8 cellular contexts compared by ENCODE assay signal in the genomic region with DNA sequence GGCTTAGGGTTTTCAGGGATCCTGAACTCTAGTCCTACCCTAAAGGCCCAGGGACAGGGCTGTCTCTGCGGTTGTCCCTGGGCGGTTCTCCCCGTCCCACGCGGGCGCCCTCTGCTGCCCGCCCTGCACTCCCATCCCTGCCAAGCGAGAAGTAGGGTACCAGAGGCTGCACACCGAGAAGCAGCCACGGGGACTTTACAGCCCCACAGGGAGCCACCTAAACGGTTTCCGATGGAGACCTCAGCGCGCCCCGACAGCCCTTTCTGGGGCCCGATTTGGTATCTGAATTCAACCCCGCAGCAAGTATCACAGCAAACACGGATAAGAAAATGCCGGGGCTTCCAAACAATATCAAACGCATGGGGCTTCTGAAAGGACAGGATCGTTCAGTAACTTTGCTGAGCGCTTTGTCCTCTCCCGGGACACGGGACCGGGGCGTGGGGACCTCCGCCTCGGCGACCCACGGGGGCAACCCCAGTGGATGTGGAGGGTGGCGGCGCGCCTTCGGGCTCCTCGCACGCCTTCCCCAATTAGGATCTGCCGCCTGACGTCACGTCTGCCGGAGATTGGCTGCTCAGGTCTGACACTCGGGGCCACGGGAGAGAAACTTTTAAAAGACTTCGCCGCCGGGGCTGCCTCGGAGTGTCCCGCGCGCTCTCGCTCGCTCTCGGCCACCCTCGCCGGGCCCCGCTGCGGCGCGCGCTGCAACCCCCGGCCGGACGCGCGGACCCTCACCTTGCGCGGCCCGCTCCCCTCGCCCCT. TPM values are rescaled to one million over a fixed set of nuclear protein-coding genes. Genes with fewer than 3 reads are reported as not detected.
DNase-seq lines count a peak whose midpoint lies in the region; ATAC-seq and TF ChIP-seq lines count a peak whose summit lies in the region.

Gene LTBP1 (plus strand): TSS at position 640 of the 762 bp plus-strand sequence. CDS start 372 bp downstream, outside the sequence.

- peaks cover 15% of the 10 kb centered on the region for H3K4me1 Mint-ChIP-seq in activated B cell treated with CpG ODN at 0.5 μM for 24 hours

- no peak within 1 kb of the TSS for H3K27ac Mint-ChIP-seq in activated B cell treated with CpG ODN at 0.5 μM for 24 hours

- TF ChIP-seq CTCF in NB4 (IDR thresholded peaks at IDR 0.05; ENCODE audit: low read depth, low read length), result peak; percentile 86
- no peak for TF ChIP-seq CTCF in activated B cell treated with CpG ODN at 0.5 μM for 24 hours (IDR thresholded peaks at IDR 0.05)

- no peaks in the 10 kb centered on the region for H3K36me3 Mint-ChIP-seq in activated B cell treated with CpG ODN at 0.5 μM for 24 hours (ENCODE audit: low read depth)

- H3K4me3 ChIP-seq in NB4 (ENCODE audit: low read depth, low read length), result no peak within 1 kb of the TSS

- peak within 1 kb of the TSS; percentile 19 for H3K27ac ChIP-seq in cingulate gyrus (ENCODE audit: low read depth, low read length)
- peak within 1 kb of the TSS; percentile 38 for H3K27ac ChIP-seq in layer of hippocampus (ENCODE audit: low read depth, low read length)

- peaks cover 29% of the 10 kb centered on the region for H3K27me3 Mint-ChIP-seq in activated B cell treated with CpG ODN at 0.5 μM for 24 hours

- H3K27me3 ChIP-seq in layer of hippocampus (ENCODE audit: control insufficient read depth, insufficient read depth, low read length), result no peaks in the 10 kb centered on the region

- peak; percentile 69 for ATAC-seq in HG02588 (IDR thresholded peaks at IDR 0.05; ENCODE audit: unreplicated experiment)
- peak; percentile 78 for ATAC-seq in activated B cell treated with CpG ODN at 0.5 μM for 24 hours (ENCODE audit: low read depth)

- no peaks in the 10 kb centered on the region for H3K9me3 Mint-ChIP-seq in activated B cell treated with CpG ODN at 0.5 μM for 24 hours

- CTCF ChIA-PET in activated B cell treated with CpG ODN at 0.5 μM for 24 hours (lab: Charles Lee), result no interaction called here

- intact Hi-C loops in activated B cell treated with CpG ODN at 0.5 μM for 24 hours (cut with micrococcal nuclease), result loop anchor here (1.0 to 5.0 kb wide), 4 partner anchors 326 to 651 kb away; partner anchors contain the start of gene FAM98A

- POLR2A ChIA-PET in activated B cell treated with CpG ODN at 0.5 μM for 24 hours (lab: Charles Lee), result no interaction called here

- H3K4me3 Mint-ChIP-seq in activated B cell treated with CpG ODN at 0.5 μM for 24 hours, result peak within 1 kb of the TSS; percentile 83

- DNase-seq in NCI-H1436 (lab: John Stamatoyannopoulos, UW) (peak; percentile 16), NCI-H1436 treated with DMSO at 0.1 percent for 48 hours (lab: John Stamatoyannopoulos, UW) (no peak), NB4 (ENCODE audit: low read depth) (peak; percentile 70), activated B cell treated with CpG ODN at 0.5 μM for 24 hours (peak; percentile 41)
- peak; percentile 24 to 45 for DNase-seq in stimulated activated CD4-positive, alpha-beta T cell treated with anti-CD3 and anti-CD28 coated beads, Interleukin-15, amount 100 ng/mL, for 48 hours (ENCODE audit: low read depth in 2 of 2)

- no peak for TF ChIP-seq POLR2A in NB4 (IDR thresholded peaks at IDR 0.05; ENCODE audit: extremely low read depth, insufficient read length)

RNA-seq across cellular contexts. Expression of gene LTBP1, which starts in this region (rescaled TPM):
- total RNA-seq in activated B cell treated with CpG ODN at 0.5 μM for 24 hours, result 0.07 TPM in 1 of 2 replicates, not detected in the other

Comparison
In these comparisons a context has a peak if more than half of its experiments do, and no peak if none do; other contexts are left out.
1. Peak in DNase-seq and ATAC-seq in activated B cell treated with CpG ODN at 0.5 μM for 24 hours; RNA of the gene not detected or under 1 TPM.